In genomic region chr16:80027007-80027965, GRCh38 we compare ENCODE assay signal across 1 cellular context.
TF ChIP-seq lines count a peak whose summit lies in the region.

No MANE protein-coding gene starts in this region.

TF ChIP-seq in K562, 482 proteins besides CTCF, POLR2A, EP300 and RAD21 (continued from another document and continues in another):
- TF ChIP-seq ZNF740 (CRISPR knock-in tag; IDR thresholded peaks at IDR 0.05) (no peak), ZNF740 (tag; IDR thresholded peaks at IDR 0.05) (no peak), MBD2 (IDR thresholded peaks at IDR 0.05; ENCODE audit: borderline replicate concordance, low read depth) (peak; percentile 47; the same call in 1 of the 2 replicates), ZNF347 (CRISPR knock-in tag; IDR thresholded peaks at IDR 0.05; ENCODE audit: low read depth) (no peak), ZSCAN29 (IDR thresholded peaks at IDR 0.05) (no peak), BDP1 (IDR thresholded peaks at IDR 0.05; ENCODE audit: insufficient read depth, insufficient read length) (no peak), ZNF644 (tag; IDR thresholded peaks at IDR 0.05; ENCODE audit: low read depth) (0 out of 2 replicates have a peak, but pooled peaks have one; percentile 32), POLR2G (IDR thresholded peaks at IDR 0.05; ENCODE audit: low read depth, low read length) (peak; percentile 65), NONO (IDR thresholded peaks at IDR 0.05; ENCODE audit: low read depth in 2 of 2, low read length in 1 of 2) (no peak), POU5F1 (IDR thresholded peaks at IDR 0.05; ENCODE audit: borderline replicate concordance, low read depth, low read length, partially characterized antibody) (no peak), CREM (IDR thresholded peaks at IDR 0.05; ENCODE audit: low read depth) (peak; percentile 87), CBFA2T2 (conservative IDR thresholded peaks at IDR 0.05) (peak; percentile 54), PHB (CRISPR knock-in tag; IDR thresholded peaks at IDR 0.05) (no peak), ZNF318 (IDR thresholded peaks at IDR 0.05; ENCODE audit: borderline replicate concordance in 1 of 2, low read depth in 1 of 2) (peak in 1 of 2 experiments; percentile 77; a peak in 1 of 4 replicates), ATF7 (IDR thresholded peaks at IDR 0.05) (peak; percentile 80; the same call in 1 of the 2 replicates), NCOA4 (IDR thresholded peaks at IDR 0.05; ENCODE audit: partially characterized antibody) (no peak), SOX6 (IDR thresholded peaks at IDR 0.05) (peak; percentile 63; the same call in 1 of the 2 replicates), KAT7 (CRISPR knock-in tag; IDR thresholded peaks at IDR 0.05; ENCODE audit: borderline replicate concordance) (no peak), IRF1 (CRISPR knock-in tag; IDR thresholded peaks at IDR 0.05; ENCODE audit: borderline replicate concordance) (no peak), DPF2 (IDR thresholded peaks at IDR 0.05) (peak; percentile 92), MCM3 (IDR thresholded peaks at IDR 0.05) (no peak), SMARCA5 (IDR thresholded peaks at IDR 0.05) (no peak), XRCC4 (IDR thresholded peaks at IDR 0.05; ENCODE audit: extremely low read depth, insufficient read depth, insufficient read length) (no peak), CUX1 (CRISPR knock-in tag; IDR thresholded peaks at IDR 0.05) (no peak), HMBOX1 (IDR thresholded peaks at IDR 0.05) (no peak; the same call in 1 of the 2 replicates), ZBTB34 (CRISPR knock-in tag; IDR thresholded peaks at IDR 0.05) (no peak), RBM15 (IDR thresholded peaks at IDR 0.05; ENCODE audit: insufficient read depth, low read length) (no peak), ATF6 (CRISPR knock-in tag; IDR thresholded peaks at IDR 0.05) (no peak), ZNF696 (CRISPR knock-in tag; conservative IDR thresholded peaks at IDR 0.05) (no peak), ZC3H4 (CRISPR knock-in tag; IDR thresholded peaks at IDR 0.05; ENCODE audit: borderline replicate concordance) (no peak), PRMT5 (CRISPR knock-in tag; IDR thresholded peaks at IDR 0.05) (no peak), SRSF1 (IDR thresholded peaks at IDR 0.05; ENCODE audit: low read depth, low read length) (no peak), TFAM (CRISPR knock-in tag; conservative IDR thresholded peaks at IDR 0.05) (no peak), HMG20A (CRISPR knock-in tag; conservative IDR thresholded peaks at IDR 0.05) (no peak), CEBPB (tag; IDR thresholded peaks at IDR 0.05) (peak; percentile 52; the same call in 1 of the 2 replicates), TCF3 (CRISPR knock-in tag; IDR thresholded peaks at IDR 0.05) (peak; percentile 65), ZNF280B (CRISPR knock-in tag; IDR thresholded peaks at IDR 0.05) (no peak), ETV1 (tag; conservative IDR thresholded peaks at IDR 0.05; ENCODE audit: low read depth) (peak; percentile 33; the same call in 1 of the 2 replicates), ZNF224 (CRISPR knock-in tag; IDR thresholded peaks at IDR 0.05) (no peak), ZNF263 (CRISPR knock-in tag; IDR thresholded peaks at IDR 0.05; ENCODE audit: borderline replicate concordance) (no peak), ZNF408 (CRISPR knock-in tag; IDR thresholded peaks at IDR 0.05; ENCODE audit: low read depth) (no peak), CREB1 (IDR thresholded peaks at IDR 0.05) (no peak), CREB1 (CRISPR knock-in tag; IDR thresholded peaks at IDR 0.05) (peak; percentile 25; the same call in 1 of the 2 replicates), CBX2 (IDR thresholded peaks at IDR 0.05; ENCODE audit: insufficient read depth, low read length, poor library complexity, severe bottlenecking) (no peak), MIER1 (IDR thresholded peaks at IDR 0.05; ENCODE audit: low read depth) (no peak)
